8 cellular contexts compared by ENCODE assay signal in genomic region chr9:38620483-38621433, GRCh38. TPM values are rescaled to one million over a fixed set of nuclear protein-coding genes. Genes with fewer than 3 reads are reported as not detected.
DNase-seq lines count a peak whose midpoint lies in the region; ATAC-seq and TF ChIP-seq lines count a peak whose summit lies in the region.

TSS of gene ANKRD18A (minus strand) at chr9:38620596. CDS start at chr9:38620285, 311 bp downstream.

- H3K4me1 Mint-ChIP-seq in activated T-helper 17 cell treated with anti-CD3 and anti-CD28 coated beads, Interleukin-2, amount 50 U/mL, for 72 hours, result peaks cover 6% of the 10 kb centered on the region
- peaks cover 11% of the 10 kb centered on the region in 2 donors for H3K4me1 Mint-ChIP-seq in natural killer cell treated with Interleukin-12 subunit alpha and Interleukin-12 subunit beta and Interleukin-15 and Interleukin-18, amount 100 ng/mL, for 72 hours (ENCODE audit: low read depth in 2 of 2)

- H3K4me2 ChIP-seq in BLaER1 treated with 17β-estradiol and CSF1 and Interleukin-3, amounts not matched to agents 10 nM and 100 nM, result peak within 1 kb of the TSS; percentile 83 to 100 (median 98)

- H3K4me3 ChIP-seq in BLaER1 treated with 17β-estradiol and CSF1 and Interleukin-3, amounts not matched to agents 10 nM and 100 nM, result peak within 1 kb of the TSS; percentile 56 to 77 (median 66)
- H3K4me3 ChIP-seq in NT2/D1 (ENCODE audit: insufficient read length, low read depth) (peak within 1 kb of the TSS; percentile 78), foreskin fibroblast (ENCODE audit: low read depth in 1 of 2, low read length in 2 of 2) (peak within 1 kb of the TSS; percentile 7 to 25), stomach smooth muscle (ENCODE audit: low read length in 2 of 2) (peak within 1 kb of the TSS; percentile 52 to 67)

- peak within 1 kb of the TSS; percentile 87 for H3K27ac Mint-ChIP-seq in activated T-helper 17 cell treated with anti-CD3 and anti-CD28 coated beads, Interleukin-2, amount 50 U/mL, for 72 hours
- H3K27ac Mint-ChIP-seq in natural killer cell treated with Interleukin-12 subunit alpha and Interleukin-12 subunit beta and Interleukin-15 and Interleukin-18, amount 100 ng/mL, for 72 hours, result no peak within 1 kb of the TSS

- H3K9me3 ChIP-seq in BLaER1 treated with 17β-estradiol and CSF1 and Interleukin-3, amounts not matched to agents 10 nM and 100 nM (replicated peaks in 1 of 11), result peaks cover 21 to 32% (median 25%) of the 10 kb centered on the region in 11 experiments
- H3K9me3 ChIP-seq in NT2/D1 (ENCODE audit: insufficient read depth, low read length) (peaks cover 22% of the 10 kb centered on the region), stomach smooth muscle (ENCODE audit: control insufficient read depth in 2 of 2, low read length in 2 of 2) (peaks cover 0 to 5% of the 10 kb centered on the region in 2 donors)

- peak; percentile 53 for TF ChIP-seq CTCF in foreskin fibroblast (IDR thresholded peaks at IDR 0.05; ENCODE audit: low read depth, low read length)

- H3K27ac ChIP-seq in BLaER1 treated with 17β-estradiol and CSF1 and Interleukin-3, amounts not matched to agents 10 nM and 100 nM, result peak within 1 kb of the TSS in 2 of 11 experiments; percentile 2 to 33; a peak in 2 of 22 replicates
- H3K27ac ChIP-seq in stomach smooth muscle (ENCODE audit: low read length), result no peak within 1 kb of the TSS

- peak; percentile 92 for DNase-seq in HK-2 (ENCODE audit: unreplicated experiment)
- peak; percentile 97 for DNase-seq in NT2/D1 (ENCODE audit: low read depth, low spot score)
- peak; percentile 41 to 78 for DNase-seq in foreskin fibroblast
- no peak for DNase-seq in natural killer cell treated with Interleukin-12 subunit alpha and Interleukin-12 subunit beta and Interleukin-15 and Interleukin-18, amount 100 ng/mL, for 72 hours (ENCODE audit: low spot score)

- H3K27me3 ChIP-seq in BLaER1 treated with 17β-estradiol and CSF1 and Interleukin-3, amounts not matched to agents 10 nM and 100 nM, result peaks cover 71 to 84% (median 80%) of the 10 kb centered on the region in 11 experiments
- H3K27me3 ChIP-seq in NT2/D1 (ENCODE audit: insufficient read depth, insufficient read length) (peaks cover 26% of the 10 kb centered on the region), stomach smooth muscle (ENCODE audit: control insufficient read depth in 1 of 2, insufficient read depth in 2 of 2, low read length in 2 of 2) (peaks cover 22 to 52% of the 10 kb centered on the region in 2 donors)

- ATAC-seq in GM19395 (IDR thresholded peaks at IDR 0.05; ENCODE audit: unreplicated experiment), result peak; percentile 82
- peak; percentile 83 for ATAC-seq in activated T-helper 17 cell treated with anti-CD3 and anti-CD28 coated beads, Interleukin-2, amount 50 U/mL, for 72 hours (replicated peaks)
- ATAC-seq in natural killer cell treated with Interleukin-12 subunit alpha and Interleukin-12 subunit beta and Interleukin-15 and Interleukin-18, amount 100 ng/mL, for 72 hours, result peak; percentile 80 to 82

- no peaks in the 10 kb centered on the region for H3K36me3 ChIP-seq in BLaER1 treated with 17β-estradiol and CSF1 and Interleukin-3, amounts not matched to agents 10 nM and 100 nM
- H3K36me3 ChIP-seq in NT2/D1 (ENCODE audit: insufficient read depth, insufficient read length, low read length), result no peaks in the 10 kb centered on the region
- no peaks in the 10 kb centered on the region for H3K36me3 ChIP-seq in stomach smooth muscle (ENCODE audit: control insufficient read depth in 2 of 2, insufficient read depth in 2 of 2, low read length in 2 of 2)

- H3K36me3 Mint-ChIP-seq in activated T-helper 17 cell treated with anti-CD3 and anti-CD28 coated beads, Interleukin-2, amount 50 U/mL, for 72 hours (ENCODE audit: low read depth), result no peaks in the 10 kb centered on the region
- H3K36me3 Mint-ChIP-seq in natural killer cell treated with Interleukin-12 subunit alpha and Interleukin-12 subunit beta and Interleukin-15 and Interleukin-18, amount 100 ng/mL, for 72 hours, result peaks cover 23% of the 10 kb centered on the region

- H3K27me3 Mint-ChIP-seq in activated T-helper 17 cell treated with anti-CD3 and anti-CD28 coated beads, Interleukin-2, amount 50 U/mL, for 72 hours, result peaks cover 4% of the 10 kb centered on the region
- peaks cover 39 to 58% of the 10 kb centered on the region in 2 donors for H3K27me3 Mint-ChIP-seq in natural killer cell treated with Interleukin-12 subunit alpha and Interleukin-12 subunit beta and Interleukin-15 and Interleukin-18, amount 100 ng/mL, for 72 hours

- H4K20me1 ChIP-seq in BLaER1 treated with 17β-estradiol and CSF1 and Interleukin-3, amounts not matched to agents 10 nM and 100 nM, result peaks cover 0 to 27% (median 19%) of the 10 kb centered on the region in 11 experiments; a peak in 17 of 22 replicates

- peak within 1 kb of the TSS; percentile 88 for H3K4me3 Mint-ChIP-seq in activated T-helper 17 cell treated with anti-CD3 and anti-CD28 coated beads, Interleukin-2, amount 50 U/mL, for 72 hours
- peak within 1 kb of the TSS; percentile 72 for H3K4me3 Mint-ChIP-seq in natural killer cell treated with Interleukin-12 subunit alpha and Interleukin-12 subunit beta and Interleukin-15 and Interleukin-18, amount 100 ng/mL, for 72 hours

- peak within 1 kb of the TSS; percentile 23 to 66 (median 51); a peak in 18 of 22 replicates for H3K9ac ChIP-seq in BLaER1 treated with 17β-estradiol and CSF1 and Interleukin-3, amounts not matched to agents 10 nM and 100 nM
- H3K9ac ChIP-seq in NT2/D1 (ENCODE audit: insufficient read length, low read depth), result peak within 1 kb of the TSS; percentile 89
- no peak within 1 kb of the TSS for H3K9ac ChIP-seq in stomach smooth muscle (ENCODE audit: low read length in 2 of 2)

- H3K4me1 ChIP-seq in BLaER1 treated with 17β-estradiol and CSF1 and Interleukin-3, amounts not matched to agents 10 nM and 100 nM, result peaks cover 20 to 31% (median 27%) of the 10 kb centered on the region in 10 experiments; a peak in 19 of 20 replicates
- H3K4me1 ChIP-seq in NT2/D1 (ENCODE audit: insufficient read depth, insufficient read length), result peaks cover 3% of the 10 kb centered on the region
- peaks cover 20% of the 10 kb centered on the region for H3K4me1 ChIP-seq in stomach smooth muscle (ENCODE audit: control insufficient read depth, insufficient read depth, low read length)

- no peaks in the 10 kb centered on the region for H3K9me3 Mint-ChIP-seq in activated T-helper 17 cell treated with anti-CD3 and anti-CD28 coated beads, Interleukin-2, amount 50 U/mL, for 72 hours
- H3K9me3 Mint-ChIP-seq in natural killer cell treated with Interleukin-12 subunit alpha and Interleukin-12 subunit beta and Interleukin-15 and Interleukin-18, amount 100 ng/mL, for 72 hours, result no peaks in the 10 kb centered on the region

RNA-seq across cellular contexts. Expression of gene ANKRD18A, which starts in this region (rescaled TPM):
- total RNA-seq in activated T-helper 17 cell treated with anti-CD3 and anti-CD28 coated beads, Interleukin-2, amount 50 U/mL, for 72 hours, result 10 to 100 TPM in 1 of 2 donors, 1 to 10 TPM in 1; 5.7 to 16.0 TPM
- 1 to 10 TPM in 1 of 2 donors, not detected in 1; 2.7 TPM for total RNA-seq in natural killer cell treated with Interleukin-12 subunit alpha and Interleukin-12 subunit beta and Interleukin-15 and Interleukin-18, amount 100 ng/mL, for 72 hours

Comparison
In these comparisons a context has a peak if more than half of its experiments do, and no peak if none do; other contexts are left out.
1. H3K4me3 ChIP-seq: peak in every context shown above with its lines; median percentile 78 in NT2/D1; 66 in BLaER1 treated with 17β-estradiol and CSF1 and Interleukin-3, amounts not matched to agents 10 nM and 100 nM; 60 in stomach smooth muscle; 16 in foreskin fibroblast.
2. H3K9ac ChIP-seq: peak in BLaER1 treated with 17β-estradiol and CSF1 and Interleukin-3, amounts not matched to agents 10 nM and 100 nM (11 of 11) and NT2/D1 (single experiment); none in stomach smooth muscle (0 of 2).
3. Peak in every context shown above with its lines, with median percentiles within 50 percentile points of each other: ATAC-seq.